Comparison of ENCODE assay signal across 2 cellular contexts in the genomic region with DNA sequence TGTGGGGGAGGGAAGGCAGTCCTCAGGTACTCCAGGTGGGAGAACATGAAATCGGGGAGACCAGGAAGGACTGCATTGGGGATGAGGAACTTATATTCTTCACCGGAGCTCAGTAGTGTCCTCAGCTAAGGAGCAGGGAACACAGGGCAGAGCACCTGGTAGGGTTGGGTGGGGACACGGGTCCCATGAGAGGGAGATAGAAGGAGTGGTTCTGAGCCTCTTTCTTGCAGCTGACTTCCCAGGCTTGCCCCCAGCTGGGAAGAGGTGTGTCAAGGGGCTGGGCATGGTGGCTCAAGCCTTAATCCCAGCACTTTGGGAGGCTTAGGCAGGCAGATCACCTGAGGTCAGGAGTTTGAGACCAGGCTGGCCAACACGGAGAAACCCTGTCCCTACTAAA.
TF ChIP-seq lines count a peak whose summit lies in the region.

No MANE protein-coding gene starts in this region.

TF ChIP-seq in A549, 52 proteins besides CTCF, POLR2A, EP300 and RAD21:
- TF ChIP-seq, protein P1, sequence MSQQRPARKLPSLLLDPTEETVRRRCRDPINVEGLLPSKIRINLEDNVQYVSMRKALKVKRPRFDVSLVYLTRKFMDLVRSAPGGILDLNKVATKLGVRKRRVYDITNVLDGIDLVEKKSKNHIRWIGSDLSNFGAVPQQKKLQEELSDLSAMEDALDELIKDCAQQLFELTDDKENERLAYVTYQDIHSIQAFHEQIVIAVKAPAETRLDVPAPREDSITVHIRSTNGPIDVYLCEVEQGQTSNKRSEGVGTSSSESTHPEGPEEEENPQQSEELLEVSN (IDR thresholded peaks at IDR 0.05; ENCODE audit: borderline replicate concordance, low read depth): no peak
- TF ChIP-seq, protein P2, sequence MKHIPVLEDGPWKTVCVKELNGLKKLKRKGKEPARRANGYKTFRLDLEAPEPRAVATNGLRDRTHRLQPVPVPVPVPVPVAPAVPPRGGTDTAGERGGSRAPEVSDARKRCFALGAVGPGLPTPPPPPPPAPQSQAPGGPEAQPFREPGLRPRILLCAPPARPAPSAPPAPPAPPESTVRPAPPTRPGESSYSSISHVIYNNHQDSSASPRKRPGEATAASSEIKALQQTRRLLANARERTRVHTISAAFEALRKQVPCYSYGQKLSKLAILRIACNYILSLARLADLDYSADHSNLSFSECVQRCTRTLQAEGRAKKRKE (CRISPR knock-in tag; IDR thresholded peaks at IDR 0.05; ENCODE audit: low read depth): no peak
- TF ChIP-seq CHD4 (IDR thresholded peaks at IDR 0.05; ENCODE audit: borderline replicate concordance): no peak

TF ChIP-seq in IMR-90, 13 proteins besides CTCF, POLR2A, EP300 and RAD21:
- TF ChIP-seq SMC3 (IDR thresholded peaks at IDR 0.05; ENCODE audit: low read depth, low read length): no peak
- TF ChIP-seq, protein P3, sequence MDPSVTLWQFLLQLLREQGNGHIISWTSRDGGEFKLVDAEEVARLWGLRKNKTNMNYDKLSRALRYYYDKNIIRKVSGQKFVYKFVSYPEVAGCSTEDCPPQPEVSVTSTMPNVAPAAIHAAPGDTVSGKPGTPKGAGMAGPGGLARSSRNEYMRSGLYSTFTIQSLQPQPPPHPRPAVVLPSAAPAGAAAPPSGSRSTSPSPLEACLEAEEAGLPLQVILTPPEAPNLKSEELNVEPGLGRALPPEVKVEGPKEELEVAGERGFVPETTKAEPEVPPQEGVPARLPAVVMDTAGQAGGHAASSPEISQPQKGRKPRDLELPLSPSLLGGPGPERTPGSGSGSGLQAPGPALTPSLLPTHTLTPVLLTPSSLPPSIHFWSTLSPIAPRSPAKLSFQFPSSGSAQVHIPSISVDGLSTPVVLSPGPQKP (IDR thresholded peaks at IDR 0.05; ENCODE audit: borderline replicate concordance, low read depth, low read length): no peak
- no peak for TF ChIP-seq CHD1 (IDR thresholded peaks at IDR 0.05; ENCODE audit: low read depth, low read length)
- no peak for TF ChIP-seq RFX5 (IDR thresholded peaks at IDR 0.05; ENCODE audit: low read depth, low read length)
- no peak for TF ChIP-seq MAZ (IDR thresholded peaks at IDR 0.05; ENCODE audit: borderline replicate concordance, low read depth, low read length)
- TF ChIP-seq FOS (IDR thresholded peaks at IDR 0.05; ENCODE audit: low read depth, low read length): no peak
- TF ChIP-seq BHLHE40 (IDR thresholded peaks at IDR 0.05; ENCODE audit: low read depth, low read length): no peak
- TF ChIP-seq MXI1 (IDR thresholded peaks at IDR 0.05; ENCODE audit: borderline replicate concordance, low read depth, low read length): no peak
- no peak for TF ChIP-seq CEBPB (IDR thresholded peaks at IDR 0.05; ENCODE audit: low read depth, low read length)
